ENCODE assay signal across 19 cellular contexts in the genomic region with DNA sequence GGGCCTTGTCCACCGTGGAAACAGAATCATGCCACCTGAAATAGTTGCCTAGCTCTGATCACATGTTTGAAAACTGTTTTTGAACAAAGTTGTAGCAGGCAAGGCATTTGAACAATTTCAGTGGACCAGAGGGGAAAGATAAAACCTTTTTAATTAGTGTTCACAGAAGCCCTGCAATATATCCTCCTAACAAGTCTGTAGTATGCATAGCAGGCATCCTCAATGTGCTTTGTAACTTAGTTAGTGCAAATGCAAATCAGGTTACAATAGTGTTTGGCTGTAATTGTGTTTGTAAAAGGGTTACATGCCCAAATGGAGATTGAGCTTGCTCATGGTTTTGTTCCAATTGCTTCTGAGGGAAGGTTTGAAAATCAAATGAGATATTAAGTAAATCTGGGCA.
"Had no signal": no experiment of that assay in that cellular context is flagged by ENCODE, and none has a peak within 500 bp of the region (broad histone marks: within the 10 kb centered on the region; RNA-seq: fewer than 3 reads in every experiment).

No MANE protein-coding gene starts in this region.

- DNase-seq: activated CD4-positive, alpha-beta T cell treated with anti-CD3 and anti-CD28 coated beads for 4 hours; activated CD8-positive, alpha-beta memory T cell treated with anti-CD3 and anti-CD28 coated beads, Interleukin-2, amount 50 U/mL, for 4 hours; activated CD8-positive, alpha-beta T cell treated with anti-CD3 and anti-CD28 coated beads for 36 hours; activated gamma-delta T cell treated with Interleukin-2 at 50 U/mL for 16 hours; activated naive CD4-positive, alpha-beta T cell treated with anti-CD3 and anti-CD28 coated beads, Interleukin-2, amount 10 ng/mL, durations not matched to agents 7 days and 5 days; activated naive CD8-positive, alpha-beta T cell treated with anti-CD3 and anti-CD28 coated beads for 36 hours; activated T-cell treated with anti-CD3 and anti-CD28 coated beads, Interleukin-2, amount 50 U/mL, for 72 hours; caudate nucleus; KG1; NCI-H1092; NCI-H1930; NCI-H2171; NCI-H2227 treated with DMSO at 0.1 percent for 48 hours; NCI-H446 treated with DMSO at 0.1 percent for 48 hours; NCI-H524 treated with DMSO at 0.1 percent for 48 hours; NCI-H748 treated with DMSO at 0.1 percent for 48 hours; SHP77; T-helper 1 cell had no signal

- ATAC-seq: activated CD4-positive, CD25-positive, alpha-beta regulatory T cell treated with anti-CD3 and anti-CD28 coated beads, Interleukin-2, amount 50 U/mL, for 24 hours; activated CD8-positive, alpha-beta T cell treated with anti-CD3 and anti-CD28 coated beads for 36 hours; activated T-cell treated with anti-CD3 and anti-CD28 coated beads, Interleukin-2, amount 50 U/mL, for 72 hours had no signal
